ENCODE assay signal across 15 cellular contexts in genomic region chr4:1494416-1495315, GRCh38.
DNase-seq lines count a peak whose midpoint lies in the region; ATAC-seq and TF ChIP-seq lines count a peak whose summit lies in the region.
"Had no signal": no experiment of that assay in that cellular context is flagged by ENCODE, and none has a peak within 500 bp of the region (broad histone marks: within the 10 kb centered on the region; RNA-seq: fewer than 3 reads in every experiment).

No MANE protein-coding gene starts in this region.

- no peak overlapping the region for H3K9ac ChIP-seq in SK-N-SH
- no peak overlapping the region for H3K9ac ChIP-seq in BLaER1 treated with 17β-estradiol and CSF1 and Interleukin-3, amounts not matched to agents 10 nM and 100 nM

- WGBS in SK-N-SH (ENCODE audit: low lambda C conversion rate) = 67% methylated on average over 26 of the region's 37 CpGs

- H3K79me2 ChIP-seq in SK-N-SH (ENCODE audit: insufficient read depth) = no peaks in the 10 kb centered on the region

- no peak for TF ChIP-seq CTCF in SK-N-SH (IDR thresholded peaks at IDR 0.05)
- TF ChIP-seq CTCF in chondrocyte (IDR thresholded peaks at IDR 0.05) = no peak
- no peak for TF ChIP-seq CTCF in mucosa of descending colon (IDR thresholded peaks at IDR 0.05)

- ATAC-seq in SK-N-SH treated with all-trans-retinoic acid at 6 μM for 48 hours (no peak), mucosa of descending colon (no peak)

- intact Hi-C loops in mucosa of descending colon (cut with DNase I, micrococcal nuclease) = no loop called here
- intact Hi-C loops in CD4-positive, alpha-beta memory T cell (cut with micrococcal nuclease) = no loop called here

- H3K4me1 Mint-ChIP-seq in chondrocyte (ENCODE audit: low read depth) = no peaks in the 10 kb centered on the region
- H3K4me1 Mint-ChIP-seq in CD4-positive, alpha-beta memory T cell = no peaks in the 10 kb centered on the region

- H4K20me1 ChIP-seq in SK-N-SH (ENCODE audit: insufficient read depth) = no peaks in the 10 kb centered on the region
- H4K20me1 ChIP-seq in BLaER1 treated with 17β-estradiol and CSF1 and Interleukin-3, amounts not matched to agents 10 nM and 100 nM = peaks cover 0 to 9% (median 0%) of the 10 kb centered on the region in 11 experiments; a peak in 4 of 22 replicates

- H3K4me1 ChIP-seq in SK-N-SH (ENCODE audit: control insufficient read depth in 1 of 2, insufficient read depth in 2 of 2, low read depth in 1 of 2, low read length in 1 of 2) = peaks cover 0 to 7% of the 10 kb centered on the region in 2 experiments; a peak in 1 of 4 replicates
- peaks cover 0 to 19% (median 14%) of the 10 kb centered on the region in 10 experiments; a peak in 14 of 20 replicates for H3K4me1 ChIP-seq in BLaER1 treated with 17β-estradiol and CSF1 and Interleukin-3, amounts not matched to agents 10 nM and 100 nM
- no peaks in the 10 kb centered on the region for H3K4me1 ChIP-seq in mucosa of descending colon (ENCODE audit: low read depth)
- H3K4me1 ChIP-seq in CD4-positive, alpha-beta memory T cell (ENCODE audit: insufficient read depth, low read length) = no peaks in the 10 kb centered on the region

- peaks cover 63% of the 10 kb centered on the region for H3K27me3 ChIP-seq in SK-N-SH (ENCODE audit: insufficient read depth)
- peaks cover 0 to 12% (median 0%) of the 10 kb centered on the region in 11 experiments; a peak in 2 of 22 replicates for H3K27me3 ChIP-seq in BLaER1 treated with 17β-estradiol and CSF1 and Interleukin-3, amounts not matched to agents 10 nM and 100 nM
- no peaks in the 10 kb centered on the region for H3K27me3 ChIP-seq in CD4-positive, alpha-beta memory T cell (ENCODE audit: insufficient read depth, low read length)

- no peaks in the 10 kb centered on the region for H3K9me3 Mint-ChIP-seq in chondrocyte (ENCODE audit: low read depth)
- no peaks in the 10 kb centered on the region for H3K9me3 Mint-ChIP-seq in CD4-positive, alpha-beta memory T cell

- H3K9me3 ChIP-seq in SK-N-SH (no peaks in the 10 kb centered on the region), mucosa of descending colon (no peaks in the 10 kb centered on the region)
- no peaks in the 10 kb centered on the region for H3K9me3 ChIP-seq in BLaER1 treated with 17β-estradiol and CSF1 and Interleukin-3, amounts not matched to agents 10 nM and 100 nM (replicated peaks in 1 of 11)
- H3K9me3 ChIP-seq in CD4-positive, alpha-beta memory T cell (ENCODE audit: control insufficient read depth in 1 of 2, low read length in 2 of 2) = no peaks in the 10 kb centered on the region

- no peaks in the 10 kb centered on the region for H3F3A ChIP-seq in SK-N-SH (replicated peaks; ENCODE audit: insufficient read depth)

- H3K4me3 ChIP-seq in SK-N-SH (ENCODE audit: low read depth in 2 of 2, low read length in 1 of 2) = no peak overlapping the region
- H3K4me3 ChIP-seq in BLaER1 treated with 17β-estradiol and CSF1 and Interleukin-3, amounts not matched to agents 10 nM and 100 nM = no peak overlapping the region
- no peak overlapping the region for H3K4me3 ChIP-seq in mucosa of descending colon
- no peak overlapping the region for H3K4me3 ChIP-seq in CD4-positive, alpha-beta memory T cell (ENCODE audit: low read length in 2 of 2)

- H3K36me3 Mint-ChIP-seq in chondrocyte (ENCODE audit: low read depth) = no peaks in the 10 kb centered on the region
- H3K36me3 Mint-ChIP-seq in CD4-positive, alpha-beta memory T cell = no peaks in the 10 kb centered on the region

- peaks cover 13% of the 10 kb centered on the region for H3K27me3 Mint-ChIP-seq in chondrocyte (ENCODE audit: low read depth)
- peaks cover 5 to 14% of the 10 kb centered on the region in 2 donors for H3K27me3 Mint-ChIP-seq in CD4-positive, alpha-beta memory T cell

- no peak overlapping the region for H2AFZ ChIP-seq in SK-N-SH (ENCODE audit: low read depth)

- no peak for TF ChIP-seq EP300 in SK-N-SH (IDR thresholded peaks at IDR 0.05; ENCODE audit: borderline replicate concordance in 1 of 2, low read depth in 1 of 2, low read length in 1 of 2)

- TF ChIP-seq RAD21 in SK-N-SH (IDR thresholded peaks at IDR 0.05; ENCODE audit: low read length) = no peak

- DNase-seq in SK-N-SH (peak; percentile 11), chondrocyte (ENCODE audit: low spot score) (peak; percentile 86), mucosa of descending colon (peak in 2 of 3 donors; percentile 14 to 38), NAMALWA (ENCODE audit: low spot score) (no peak), NCI-H1436 (lab: John Stamatoyannopoulos, UW) (no peak)
- DNase-seq in CD4-positive, alpha-beta memory T cell = no peak
- DNase-seq: C1 segment of cervical spinal cord, KG1, NCI-H1048, NCI-H146, NCI-H2081, NCI-H510A treated with DMSO at 0.1 percent for 48 hours had no signal

- H3K27ac ChIP-seq in SK-N-SH (ENCODE audit: low read depth in 2 of 2, low read length in 1 of 2) = no peak overlapping the region
- no peak overlapping the region for H3K27ac ChIP-seq in BLaER1 treated with 17β-estradiol and CSF1 and Interleukin-3, amounts not matched to agents 10 nM and 100 nM
- no peak overlapping the region for H3K27ac ChIP-seq in CD4-positive, alpha-beta memory T cell (ENCODE audit: low read depth, low read length)
- H3K27ac ChIP-seq: 22Rv1 had no signal

- CTCF ChIA-PET in SK-N-SH (lab: Yijun Ruan, JAX) = no interaction called here
- CTCF ChIA-PET in CD4-positive, alpha-beta memory T cell (lab: Charles Lee; ENCODE audit: partially characterized antibody) = no interaction called here

- no peak overlapping the region for H3K4me3 Mint-ChIP-seq in chondrocyte (ENCODE audit: unreplicated experiment)
- H3K4me3 Mint-ChIP-seq in CD4-positive, alpha-beta memory T cell = no peak overlapping the region

- no peak overlapping the region for H3K4me2 ChIP-seq in SK-N-SH
- peak overlapping the region in 8 of 11 experiments; percentile 14 to 57 (median 54); a peak in 15 of 22 replicates for H3K4me2 ChIP-seq in BLaER1 treated with 17β-estradiol and CSF1 and Interleukin-3, amounts not matched to agents 10 nM and 100 nM

- no peak overlapping the region for H3K27ac Mint-ChIP-seq in chondrocyte (ENCODE audit: unreplicated experiment)
- no peak overlapping the region for H3K27ac Mint-ChIP-seq in CD4-positive, alpha-beta memory T cell

- POLR2A ChIA-PET in SK-N-SH (lab: Yijun Ruan, JAX) = no interaction called here
- POLR2A ChIA-PET in CD4-positive, alpha-beta memory T cell (lab: Charles Lee; ENCODE audit: partially characterized antibody) = no interaction called here

- no peaks in the 10 kb centered on the region for H3K9me2 ChIP-seq in SK-N-SH

- H3K36me3 ChIP-seq in SK-N-SH (replicated peaks in 1 of 2; ENCODE audit: control insufficient read depth in 1 of 2, insufficient read depth in 2 of 2, low read length in 1 of 2) (no peaks in the 10 kb centered on the region), mucosa of descending colon (ENCODE audit: low read depth) (no peaks in the 10 kb centered on the region)
- H3K36me3 ChIP-seq in BLaER1 treated with 17β-estradiol and CSF1 and Interleukin-3, amounts not matched to agents 10 nM and 100 nM = no peaks in the 10 kb centered on the region
- no peaks in the 10 kb centered on the region for H3K36me3 ChIP-seq in CD4-positive, alpha-beta memory T cell (ENCODE audit: insufficient read depth, low read length)

TF ChIP-seq in SK-N-SH, 30 proteins besides CTCF, POLR2A, EP300 and RAD21:
- TF ChIP-seq RFX5 (IDR thresholded peaks at IDR 0.05; ENCODE audit: low read length) (no peak), IRF3 (IDR thresholded peaks at IDR 0.05; ENCODE audit: low read depth, low read length) (no peak), ELF1 (IDR thresholded peaks at IDR 0.05) (no peak), SMC3 (IDR thresholded peaks at IDR 0.05; ENCODE audit: low read depth, low read length) (no peak), MEF2A (IDR thresholded peaks at IDR 0.05; ENCODE audit: borderline replicate concordance, low read depth) (no peak), POLR2AphosphoS5 (IDR thresholded peaks at IDR 0.05; ENCODE audit: low read depth, low read length) (no peak), TEAD4 (IDR thresholded peaks at IDR 0.05; ENCODE audit: borderline replicate concordance, insufficient read depth) (no peak), JUND (IDR thresholded peaks at IDR 0.05) (no peak)

TF ChIP-seq in SK-N-SH treated with all-trans-retinoic acid at 6 μM for 48 hours, 23 proteins besides CTCF, POLR2A, EP300 and RAD21:
- TF ChIP-seq GLIS3 (CRISPR knock-in tag; IDR thresholded peaks at IDR 0.05) (no peak), POU6F1 (CRISPR knock-in tag; IDR thresholded peaks at IDR 0.05; ENCODE audit: borderline replicate concordance, low read depth) (no peak), PATZ1 (CRISPR knock-in tag; IDR thresholded peaks at IDR 0.05; ENCODE audit: borderline replicate concordance) (no peak), RARB (CRISPR knock-in tag; IDR thresholded peaks at IDR 0.05) (no peak), ISL1 (CRISPR knock-in tag; IDR thresholded peaks at IDR 0.05) (no peak), TCF4 (CRISPR knock-in tag; IDR thresholded peaks at IDR 0.05; ENCODE audit: borderline replicate concordance) (no peak), ZC3H10 (CRISPR knock-in tag; IDR thresholded peaks at IDR 0.05) (no peak)

Comparison
In these comparisons a context has a peak if more than half of its experiments do, and no peak if none do; other contexts are left out.
1. DNase-seq: peak in SK-N-SH (single experiment), chondrocyte (single experiment) and mucosa of descending colon (2 of 3); none in CD4-positive, alpha-beta memory T cell (0 of 5), NAMALWA (single experiment) and NCI-H1436 (single experiment).